14 cellular contexts compared by ENCODE assay signal in genomic region chr14:65291561-65291960, GRCh38.
DNase-seq lines count a peak whose midpoint lies in the region; ATAC-seq and TF ChIP-seq lines count a peak whose summit lies in the region.
"Had no signal": no experiment of that assay in that cellular context is flagged by ENCODE, and none has a peak within 500 bp of the region (broad histone marks: within the 10 kb centered on the region; RNA-seq: fewer than 3 reads in every experiment).

No MANE protein-coding gene starts in this region.

- H3K9ac ChIP-seq in colonic mucosa (ENCODE audit: low read depth in 2 of 2, low read length in 2 of 2) = no peak overlapping the region

- no peak overlapping the region for H3K4me3 Mint-ChIP-seq in stimulated activated naive CD8-positive, alpha-beta T cell treated with anti-CD3 and anti-CD28 coated beads, Interleukin-15, Interleukin-2, amounts not matched to agents 100 ng/mL and 50 ng/mL, for 24 hours
- H3K4me3 Mint-ChIP-seq in endothelial cell (ENCODE audit: unreplicated experiment) = no peak overlapping the region

- ATAC-seq in stimulated activated naive CD8-positive, alpha-beta T cell treated with anti-CD3 and anti-CD28 coated beads, Interleukin-15, Interleukin-2, amounts not matched to agents 100 U/mL and 50 U/mL, for 24 hours = no peak
- ATAC-seq in RWPE2 (ENCODE audit: low read depth) = no peak

- H3K4me3 ChIP-seq in RWPE2 (ENCODE audit: severe bottlenecking) (no peak overlapping the region), colonic mucosa (no peak overlapping the region)
- H3K4me3 ChIP-seq: pancreas had no signal

- no peak for TF ChIP-seq CTCF in RWPE2 (IDR thresholded peaks at IDR 0.05; ENCODE audit: poor library complexity, severe bottlenecking)
- no peak for TF ChIP-seq CTCF in endothelial cell (IDR thresholded peaks at IDR 0.05; ENCODE audit: unreplicated experiment)
- no peak for TF ChIP-seq CTCF in colonic mucosa (IDR thresholded peaks at IDR 0.05)

- H3K27me3 ChIP-seq in RWPE2 (ENCODE audit: insufficient read depth, poor library complexity, severe bottlenecking) = no peaks in the 10 kb centered on the region
- H3K27me3 ChIP-seq in colonic mucosa = no peaks in the 10 kb centered on the region
- H3K27me3 ChIP-seq: pancreas had no signal

- H3K36me3 ChIP-seq in RWPE2 (ENCODE audit: low read depth) (no peaks in the 10 kb centered on the region), colonic mucosa (no peaks in the 10 kb centered on the region)
- H3K36me3 ChIP-seq: pancreas had no signal

- H3K27ac Mint-ChIP-seq in stimulated activated naive CD8-positive, alpha-beta T cell treated with anti-CD3 and anti-CD28 coated beads, Interleukin-15, Interleukin-2, amounts not matched to agents 100 ng/mL and 50 ng/mL, for 24 hours = peak overlapping the region; percentile 75
- H3K27ac Mint-ChIP-seq in endothelial cell (ENCODE audit: unreplicated experiment) = peak overlapping the region; percentile 48

- H3K4me1 ChIP-seq in RWPE2 (ENCODE audit: insufficient read depth, poor library complexity, severe bottlenecking) (peaks cover 11% of the 10 kb centered on the region), colonic mucosa (no peaks in the 10 kb centered on the region)

- no peaks in the 10 kb centered on the region for H3K9me3 Mint-ChIP-seq in stimulated activated naive CD8-positive, alpha-beta T cell treated with anti-CD3 and anti-CD28 coated beads, Interleukin-15, Interleukin-2, amounts not matched to agents 100 ng/mL and 50 ng/mL, for 24 hours
- H3K9me3 Mint-ChIP-seq in endothelial cell (ENCODE audit: unreplicated experiment) = no peaks in the 10 kb centered on the region

- H3K9me3 ChIP-seq in RWPE2 (ENCODE audit: severe bottlenecking) = no peaks in the 10 kb centered on the region
- H3K9me3 ChIP-seq in colonic mucosa = no peaks in the 10 kb centered on the region
- H3K9me3 ChIP-seq: pancreas had no signal

- peaks cover 63% of the 10 kb centered on the region for H3K4me1 Mint-ChIP-seq in stimulated activated naive CD8-positive, alpha-beta T cell treated with anti-CD3 and anti-CD28 coated beads, Interleukin-15, Interleukin-2, amounts not matched to agents 100 ng/mL and 50 ng/mL, for 24 hours (ENCODE audit: low read depth)
- peaks cover 5% of the 10 kb centered on the region for H3K4me1 Mint-ChIP-seq in endothelial cell (ENCODE audit: unreplicated experiment)

- no peaks in the 10 kb centered on the region for H3K27me3 Mint-ChIP-seq in stimulated activated naive CD8-positive, alpha-beta T cell treated with anti-CD3 and anti-CD28 coated beads, Interleukin-15, Interleukin-2, amounts not matched to agents 100 ng/mL and 50 ng/mL, for 24 hours
- no peaks in the 10 kb centered on the region for H3K27me3 Mint-ChIP-seq in endothelial cell (ENCODE audit: unreplicated experiment)

- DNase-seq in stimulated activated naive CD8-positive, alpha-beta T cell treated with anti-CD3 and anti-CD28 coated beads, Interleukin-15, Interleukin-2, amounts not matched to agents 100 U/mL and 50 U/mL, for 24 hours = no peak
- DNase-seq in RWPE2 (ENCODE audit: low spot score) (no peak), endothelial cell (ENCODE audit: low spot score) (no peak), HCEC 1CT (no peak), NCI-H774 (lab: John Stamatoyannopoulos, UW) (no peak), NCI-H1092 (lab: John Stamatoyannopoulos, UW) (no peak), colonic mucosa (no peak)
- DNase-seq: activated T-cell treated with anti-CD3 and anti-CD28 coated beads for 4 hours, aorta, head of caudate nucleus, NCI-H2171, pancreas, SIG-M5 had no signal

- H3K36me3 Mint-ChIP-seq in stimulated activated naive CD8-positive, alpha-beta T cell treated with anti-CD3 and anti-CD28 coated beads, Interleukin-15, Interleukin-2, amounts not matched to agents 100 ng/mL and 50 ng/mL, for 24 hours (ENCODE audit: low read depth) = peaks cover 18% of the 10 kb centered on the region
- no peaks in the 10 kb centered on the region for H3K36me3 Mint-ChIP-seq in endothelial cell (ENCODE audit: low read depth, unreplicated experiment)

- intact Hi-C loops in colonic mucosa (cut with DNase I) = no loop called here

- H3K27ac ChIP-seq in RWPE2 (ENCODE audit: poor library complexity, severe bottlenecking) (peak overlapping the region; percentile 46), colonic mucosa (no peak overlapping the region)
- H3K27ac ChIP-seq: pancreas had no signal
